8 cellular contexts compared by ENCODE assay signal in the genomic region with DNA sequence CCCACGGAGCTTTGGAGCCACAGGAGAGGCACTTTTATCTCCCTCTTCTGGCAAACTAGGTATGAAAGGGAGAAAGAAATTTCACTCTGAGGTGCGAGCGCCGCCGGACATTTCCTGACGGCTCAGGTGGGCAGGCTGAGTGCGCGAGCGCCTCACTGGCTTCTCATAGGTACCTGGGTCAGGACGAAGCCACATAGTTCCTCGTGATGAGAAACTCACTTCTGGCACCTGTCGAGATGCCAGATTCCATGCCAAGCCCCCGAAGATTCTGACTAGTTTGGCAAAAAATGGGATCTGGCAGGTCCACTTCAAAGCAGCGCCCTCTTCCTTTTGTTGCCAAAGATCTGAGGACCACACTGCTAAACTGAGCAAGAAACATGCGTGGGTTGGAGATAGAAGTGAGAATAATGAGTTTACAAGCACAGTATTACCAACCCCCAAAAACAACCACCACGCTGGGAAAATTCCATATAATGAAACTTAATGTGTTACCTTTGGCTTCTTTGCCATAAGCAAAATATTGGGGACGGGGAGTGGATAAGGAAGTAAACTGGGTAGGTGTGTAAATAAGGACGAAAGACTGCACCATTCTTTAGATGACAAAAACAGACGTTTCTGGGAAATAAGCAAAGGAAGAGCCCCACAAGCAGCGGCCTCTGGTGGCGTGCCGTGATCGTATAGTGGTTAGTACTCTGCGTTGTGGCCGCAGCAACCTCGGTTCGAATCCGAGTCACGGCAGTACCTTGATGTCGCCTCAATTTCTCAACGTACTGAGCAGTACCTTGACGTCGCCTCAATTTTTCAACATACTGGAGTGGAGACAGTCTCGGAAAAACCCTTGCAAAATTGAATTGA.
DNase-seq lines count a peak whose midpoint lies in the region; ATAC-seq and TF ChIP-seq lines count a peak whose summit lies in the region.

No MANE protein-coding gene starts in this region.

- TF ChIP-seq CTCF in GM06990 (IDR thresholded peaks at IDR 0.05; ENCODE audit: insufficient read depth, low read length, poor library complexity, severe bottlenecking): peak; percentile 61
- TF ChIP-seq CTCF in mucosa of descending colon (IDR thresholded peaks at IDR 0.05): no peak

- H3K4me1 Mint-ChIP-seq in effector memory CD8-positive, alpha-beta T cell (ENCODE audit: low read depth in 2 of 2): peaks cover 21 to 34% of the 10 kb centered on the region in 2 donors

- ATAC-seq in HG02678 (IDR thresholded peaks at IDR 0.05; ENCODE audit: unreplicated experiment): peak; percentile 59
- peak; percentile 85 for ATAC-seq in effector memory CD8-positive, alpha-beta T cell (replicated peaks)
- ATAC-seq in mucosa of descending colon: peak; percentile 81

- intact Hi-C loops in mucosa of descending colon (cut with DNase I, micrococcal nuclease): no loop called here

- H3K36me3 ChIP-seq in GM06990 (ENCODE audit: control insufficient read depth, insufficient read depth, low read length) (no peaks in the 10 kb centered on the region), mucosa of descending colon (ENCODE audit: low read depth) (no peaks in the 10 kb centered on the region)

- peaks cover 0 to 3% of the 10 kb centered on the region in 2 donors for H3K9me3 Mint-ChIP-seq in effector memory CD8-positive, alpha-beta T cell

- no peaks in the 10 kb centered on the region; the same call in 1 of the 2 replicates for H3K27me3 ChIP-seq in GM06990 (replicated peaks; ENCODE audit: control insufficient read depth, insufficient read depth, low read length)

- H3K4me3 ChIP-seq in GM06990 (replicated peaks; ENCODE audit: low read depth, low read length) (peak overlapping the region; percentile 70), mucosa of descending colon (no peak overlapping the region)

- H3K9me3 ChIP-seq in mucosa of descending colon: no peaks in the 10 kb centered on the region

- H3K4me3 Mint-ChIP-seq in effector memory CD8-positive, alpha-beta T cell: peak overlapping the region; percentile 78 to 87

- no peaks in the 10 kb centered on the region for H3K4me1 ChIP-seq in mucosa of descending colon (ENCODE audit: low read depth)

- peak overlapping the region; percentile 97 to 99 for H3K27ac Mint-ChIP-seq in effector memory CD8-positive, alpha-beta T cell

- H3K36me3 Mint-ChIP-seq in effector memory CD8-positive, alpha-beta T cell (ENCODE audit: insufficient read depth): peaks cover 34% of the 10 kb centered on the region

- DNase-seq in GM06990 (ENCODE audit: extremely low read depth, insufficient read length) (peak; percentile 73), NCI-H524 (lab: John Stamatoyannopoulos, UW) (peak; percentile 16 to 76), mucosa of descending colon (peak; percentile 72 to 80 (median 77)), HuH-7 (ENCODE audit: low spot score) (no peak)
- DNase-seq in activated CD8-positive, alpha-beta memory T cell treated with anti-CD3 and anti-CD28 coated beads for 1 hour (ENCODE audit: extremely low read depth in 1 of 2, low read depth in 1 of 2): peak; percentile 69 to 73
- peak; percentile 79 to 81 (median 81) for DNase-seq in effector memory CD8-positive, alpha-beta T cell
- DNase-seq in stimulated activated CD8-positive, alpha-beta memory T cell treated with anti-CD3 and anti-CD28 coated beads, Interleukin-4, amount 100 ng/mL, for 4 hours (ENCODE audit: low read depth in 2 of 2, low spot score in 1 of 2): peak; percentile 58 to 65

- no peaks in the 10 kb centered on the region for H3K27me3 Mint-ChIP-seq in effector memory CD8-positive, alpha-beta T cell
